In the genomic region with DNA sequence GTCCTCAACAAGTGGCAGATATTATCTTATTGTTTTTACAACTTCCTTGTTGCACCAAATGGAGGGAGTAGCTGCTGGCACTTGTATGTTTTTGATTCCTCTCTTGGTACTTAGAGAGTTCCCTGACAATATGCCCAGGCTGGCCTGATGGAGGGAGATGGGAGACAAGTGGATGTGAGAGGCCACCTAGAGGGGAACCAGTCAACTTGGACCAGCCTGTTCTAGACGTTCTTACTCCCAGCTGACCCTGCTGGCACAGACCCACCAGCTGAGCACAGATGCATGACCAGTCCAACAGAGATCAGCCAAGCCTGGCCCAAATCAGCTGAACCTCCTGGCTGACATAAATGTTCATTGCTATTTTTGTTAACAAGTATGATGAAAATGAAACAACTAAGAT, we compare ENCODE assay signal across 9 cellular contexts.
DNase-seq lines count a peak whose midpoint lies in the region; ATAC-seq and TF ChIP-seq lines count a peak whose summit lies in the region.
"Had no signal": no experiment of that assay in that cellular context is flagged by ENCODE, and none has a peak within 500 bp of the region (broad histone marks: within the 10 kb centered on the region; RNA-seq: fewer than 3 reads in every experiment).

No MANE protein-coding gene starts in this region.

- H3K27ac ChIP-seq in adrenal gland = no peak overlapping the region

- H3K4me1 ChIP-seq in adrenal gland (replicated peaks in 1 of 2) = no peaks in the 10 kb centered on the region

- CTCF ChIA-PET in HEK293T (lab: Yijun Ruan, JAX) = interaction anchor here (0.9 kb wide), 1 partner anchor 488 kb away, joined by 3 read pairs; no protein-coding TSS in a partner anchor

- POLR2A ChIA-PET in HEK293T (lab: Yijun Ruan, JAX) = no interaction called here

- DNase-seq in AG09309 (ENCODE audit: low read depth) (peak; percentile 44), HEK293T (ENCODE audit: extremely low spot score) (peak; percentile 27), adrenal gland (peak in 6 of 7 donors; percentile 8 to 59 (median 30)), iris pigment epithelial cell (ENCODE audit: low read depth) (peak; percentile 22), SIG-M5 treated with dmso at 0.1 percent for 504 hours (lab: John Stamatoyannopoulos, UW; ENCODE audit: unreplicated experiment) (no peak), activated T-cell treated with anti-CD3 and anti-CD28 coated beads for 4 hours (no peak), NCI-H187 treated with DMSO at 0.1 percent for 48 hours (lab: John Stamatoyannopoulos, UW) (no peak)
- DNase-seq: activated CD4-positive, alpha-beta T cell treated with anti-CD3 and anti-CD28 coated beads, Interleukin-2, amount 50 U/mL, for 1 hour had no signal

- H3K4me3 ChIP-seq in AG09309 (ENCODE audit: control insufficient read depth, low read depth, low read length) (no peak overlapping the region), adrenal gland (no peak overlapping the region)

- TF ChIP-seq CTCF in AG09309 (IDR thresholded peaks at IDR 0.05; ENCODE audit: control insufficient read depth, insufficient read depth, low read depth, low read length, missing control alignments) (peak; percentile 47), adrenal gland (IDR thresholded peaks at IDR 0.05) (no peak)

- H3K9me3 ChIP-seq in adrenal gland (replicated peaks in 1 of 3) = no peaks in the 10 kb centered on the region

- no peak for ATAC-seq in HG03565 (IDR thresholded peaks at IDR 0.05; ENCODE audit: unreplicated experiment)

- H3K27me3 ChIP-seq in adrenal gland = no peaks in the 10 kb centered on the region

- no peaks in the 10 kb centered on the region for H3K36me3 ChIP-seq in adrenal gland (replicated peaks in 1 of 2)

- 0 to 29% (median 0%) methylated on average over 1 of the region's 1 CpG for WGBS in adrenal gland, 4 donors

- TF ChIP-seq POLR2A in adrenal gland (IDR thresholded peaks at IDR 0.05) = no peak

- intact Hi-C loops in adrenal gland (cut with DNase I) = no loop called here

TF ChIP-seq in HEK293T, 16 proteins besides CTCF, POLR2A, EP300 and RAD21:
- no peak for TF ChIP-seq FOXM1 (IDR thresholded peaks at IDR 0.05; ENCODE audit: borderline replicate concordance)
- no peak for TF ChIP-seq FOXK2 (IDR thresholded peaks at IDR 0.05)
- TF ChIP-seq L3MBTL2 (conservative IDR thresholded peaks at IDR 0.05) = no peak
- no peak for TF ChIP-seq ZNF384 (IDR thresholded peaks at IDR 0.05)
- no peak for TF ChIP-seq SUZ12 (IDR thresholded peaks at IDR 0.05)
- no peak for TF ChIP-seq BHLHE40 (IDR thresholded peaks at IDR 0.05; ENCODE audit: borderline replicate concordance)
- TF ChIP-seq SP1 (IDR thresholded peaks at IDR 0.05) = no peak
- no peak for TF ChIP-seq ELF4 (IDR thresholded peaks at IDR 0.05)

Comparison
In these comparisons a context has a peak if more than half of its experiments do, and no peak if none do; other contexts are left out.
1. DNase-seq: peak in AG09309 (single experiment), HEK293T (single experiment), adrenal gland (6 of 7) and iris pigment epithelial cell (single experiment); none in SIG-M5 treated with dmso at 0.1 percent for 504 hours (single experiment), activated T-cell treated with anti-CD3 and anti-CD28 coated beads for 4 hours (single experiment) and NCI-H187 treated with DMSO at 0.1 percent for 48 hours (single experiment).